Comparison of ENCODE assay signal across 8 cellular contexts in the genomic region with DNA sequence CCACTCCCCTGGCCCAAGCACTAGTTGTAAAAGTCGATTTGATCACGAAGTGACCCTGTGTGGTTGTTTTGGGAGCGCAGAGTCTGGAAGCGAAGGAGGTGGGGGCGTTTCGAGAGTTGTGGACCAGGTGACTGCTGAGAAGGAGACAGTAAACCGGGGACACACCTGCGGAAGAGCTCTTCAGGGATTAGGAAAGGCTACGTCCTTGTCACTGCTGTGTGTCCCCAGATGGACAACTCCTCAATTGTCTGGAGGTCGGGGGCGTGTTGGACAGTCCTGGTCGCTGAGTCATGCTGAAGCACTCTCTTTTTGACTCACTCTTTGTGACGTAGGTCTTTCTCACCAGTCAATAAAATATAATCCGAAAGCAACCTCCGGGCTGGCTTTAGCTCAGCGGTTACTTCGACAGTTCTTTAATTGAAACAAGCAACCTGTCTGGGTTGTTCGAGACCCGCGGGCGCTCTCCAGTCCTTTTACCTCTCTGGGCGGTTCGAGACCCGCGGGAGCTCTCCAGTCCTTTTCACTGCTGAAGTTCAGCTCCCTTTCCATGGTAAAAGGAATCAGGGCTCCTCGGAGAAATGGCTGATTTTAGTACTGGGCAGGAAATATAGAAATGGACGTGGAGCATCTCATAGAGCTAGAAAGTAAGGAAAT.
A peak's percentile ranks its signal among the peaks of the same experiment; 100 is the strongest.
DNase-seq lines count a peak whose midpoint lies in the region; ATAC-seq and TF ChIP-seq lines count a peak whose summit lies in the region.

No MANE protein-coding gene starts in this region.

- no peaks in the 10 kb centered on the region for H4K20me1 ChIP-seq in KMS-11 (ENCODE audit: insufficient read depth)

- no peaks in the 10 kb centered on the region for H3K9me3 ChIP-seq in RWPE2 (ENCODE audit: severe bottlenecking)

- H3K4me3 Mint-ChIP-seq in nephron progenitor cell, result peak overlapping the region; percentile 87

- no peak overlapping the region for H3K27ac Mint-ChIP-seq in nephron progenitor cell

- peak overlapping the region; percentile 53 for H3K4me2 ChIP-seq in KMS-11

- peak overlapping the region; percentile 74 for H2AFZ ChIP-seq in KMS-11 (ENCODE audit: low read depth)

- TF ChIP-seq CTCF in KMS-11 (conservative IDR thresholded peaks at IDR 0.05; ENCODE audit: low read depth, low read length) (no peak), RWPE2 (IDR thresholded peaks at IDR 0.05; ENCODE audit: poor library complexity, severe bottlenecking) (no peak), nephron progenitor cell (IDR thresholded peaks at IDR 0.05) (no peak)

- H3K27ac ChIP-seq in KMS-11 (peak overlapping the region; percentile 94), RWPE2 (ENCODE audit: poor library complexity, severe bottlenecking) (peak overlapping the region; percentile 47)

- H3K27me3 Mint-ChIP-seq in nephron progenitor cell (ENCODE audit: low read depth, poor library complexity), result peaks cover 37% of the 10 kb centered on the region

- H3K9ac ChIP-seq in KMS-11, result peak overlapping the region; percentile 85

- H3K79me2 ChIP-seq in KMS-11 (ENCODE audit: insufficient read depth, low read depth), result no peaks in the 10 kb centered on the region

- ATAC-seq in GM21825 (IDR thresholded peaks at IDR 0.05; ENCODE audit: unreplicated experiment) (peak; percentile 89), RWPE2 (ENCODE audit: low read depth) (peak; percentile 92)
- ATAC-seq in stimulated activated naive CD8-positive, alpha-beta T cell treated with anti-CD3 and anti-CD28 coated beads, Interleukin-15, Interleukin-2, amounts not matched to agents 100 U/mL and 50 U/mL, for 24 hours, result peak; percentile 96

- H3K27me3 ChIP-seq in KMS-11 (ENCODE audit: insufficient read depth, low read depth) (no peaks in the 10 kb centered on the region), RWPE2 (ENCODE audit: insufficient read depth, poor library complexity, severe bottlenecking) (no peaks in the 10 kb centered on the region)

- DNase-seq in DMS53 (lab: John Stamatoyannopoulos, UW) (peak; percentile 99), RWPE2 (ENCODE audit: low spot score) (peak; percentile 93), activated gamma-delta T cell (lab: John Stamatoyannopoulos, UW) (peak; percentile 18), fibroblast of the conjunctiva (ENCODE audit: low read depth) (peak; percentile 98), nephron progenitor cell (peak; percentile 68)
- DNase-seq in stimulated activated naive CD8-positive, alpha-beta T cell treated with anti-CD3 and anti-CD28 coated beads, Interleukin-15, Interleukin-2, amounts not matched to agents 100 U/mL and 50 U/mL, for 24 hours, result peak; percentile 77

- peak overlapping the region; percentile 45 for H3K4me3 ChIP-seq in KMS-11 (IDR thresholded peaks at IDR 0.05; ENCODE audit: insufficient read depth, low read depth, low read length)
- peak overlapping the region; percentile 51 for H3K4me3 ChIP-seq in RWPE2 (ENCODE audit: severe bottlenecking)

- H3K4me1 ChIP-seq in KMS-11 (ENCODE audit: low read depth, poor library complexity, severe bottlenecking) (peaks cover 10% of the 10 kb centered on the region), RWPE2 (ENCODE audit: insufficient read depth, poor library complexity, severe bottlenecking) (peaks cover 4% of the 10 kb centered on the region)

- H3K4me1 Mint-ChIP-seq in nephron progenitor cell, result peaks cover 17% of the 10 kb centered on the region

- H3K9me3 Mint-ChIP-seq in nephron progenitor cell, result no peaks in the 10 kb centered on the region

- H3K36me3 ChIP-seq in KMS-11 (ENCODE audit: insufficient read depth), result no peaks in the 10 kb centered on the region
- H3K36me3 ChIP-seq in RWPE2 (ENCODE audit: low read depth), result peaks cover 7% of the 10 kb centered on the region

- peaks cover 16% of the 10 kb centered on the region for H3K36me3 Mint-ChIP-seq in nephron progenitor cell (ENCODE audit: low read depth)

Comparison
In these comparisons a context has a peak if more than half of its experiments do, and no peak if none do; other contexts are left out.
1. Peak in every context shown above with its lines: DNase-seq, ATAC-seq, H3K4me3 ChIP-seq and H3K27ac ChIP-seq.
2. DNase-seq: peak in every context shown above with its lines; median percentile 99 in DMS53; 98 in fibroblast of the conjunctiva; 93 in RWPE2; 77 in stimulated activated naive CD8-positive, alpha-beta T cell treated with anti-CD3 and anti-CD28 coated beads, Interleukin-15, Interleukin-2, amounts not matched to agents 100 U/mL and 50 U/mL, for 24 hours; 68 in nephron progenitor cell; 18 in activated gamma-delta T cell.